ENCODE assay signal across 19 cellular contexts in the genomic region with DNA sequence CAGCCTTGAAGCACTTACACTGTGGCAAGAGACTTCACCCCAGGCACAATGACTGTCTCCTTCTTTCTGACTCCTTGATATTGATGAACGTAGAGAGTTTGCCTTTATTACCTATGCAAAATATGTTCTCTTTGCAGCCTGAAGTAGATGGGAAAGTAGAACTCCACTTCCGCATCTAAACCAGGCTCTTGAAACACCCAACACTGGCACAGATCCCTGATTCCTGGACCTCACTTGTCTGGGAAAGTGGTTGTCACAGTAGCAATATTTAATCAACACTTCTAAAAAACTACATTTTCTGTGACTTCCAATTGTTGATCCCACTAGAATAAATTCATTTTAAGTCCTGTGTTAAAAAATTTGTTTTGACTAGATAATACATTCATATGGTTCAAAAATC.
DNase-seq lines count a peak whose midpoint lies in the region; ATAC-seq and TF ChIP-seq lines count a peak whose summit lies in the region.
"Had no signal": no experiment of that assay in that cellular context is flagged by ENCODE, and none has a peak within 500 bp of the region (broad histone marks: within the 10 kb centered on the region; RNA-seq: fewer than 3 reads in every experiment).

No MANE protein-coding gene starts in this region.

- TF ChIP-seq POLR2A in suprapubic skin (IDR thresholded peaks at IDR 0.05): no peak

- peaks cover 1% of the 10 kb centered on the region for H3K36me3 Mint-ChIP-seq in activated CD4-positive, alpha-beta T cell treated with anti-CD3 and anti-CD28 coated beads, Interleukin-2, amount 10 ng/mL, durations not matched to agents 24 days and 14 days (ENCODE audit: low read depth)
- H3K36me3 Mint-ChIP-seq in memory B cell: peaks cover 9% of the 10 kb centered on the region

- H3K27me3 Mint-ChIP-seq in activated CD4-positive, alpha-beta T cell treated with anti-CD3 and anti-CD28 coated beads, Interleukin-2, amount 10 ng/mL, durations not matched to agents 24 days and 14 days: no peaks in the 10 kb centered on the region
- no peaks in the 10 kb centered on the region for H3K27me3 Mint-ChIP-seq in memory B cell
- H3K27me3 Mint-ChIP-seq: CD4-positive, alpha-beta T cell; IgD-negative memory B cell had no signal

- TF ChIP-seq CTCF in upper lobe of right lung (IDR thresholded peaks at IDR 0.05) (no peak), suprapubic skin (IDR thresholded peaks at IDR 0.05) (no peak)

- no peaks in the 10 kb centered on the region for H3K4me1 Mint-ChIP-seq in activated CD4-positive, alpha-beta T cell treated with anti-CD3 and anti-CD28 coated beads, Interleukin-2, amount 10 ng/mL, durations not matched to agents 24 days and 14 days
- H3K4me1 Mint-ChIP-seq in memory B cell: peaks cover 5% of the 10 kb centered on the region

- no peak overlapping the region for H3K27ac Mint-ChIP-seq in activated CD4-positive, alpha-beta T cell treated with anti-CD3 and anti-CD28 coated beads, Interleukin-2, amount 10 ng/mL, durations not matched to agents 24 days and 14 days
- peak overlapping the region; percentile 35 for H3K27ac Mint-ChIP-seq in memory B cell
- H3K27ac Mint-ChIP-seq: CD4-positive, alpha-beta T cell; HFFc6 had no signal

- ATAC-seq in memory B cell (ENCODE audit: low read depth) (no peak), upper lobe of right lung (peak; percentile 43), HG03045 (IDR thresholded peaks at IDR 0.05; ENCODE audit: unreplicated experiment) (no peak)
- ATAC-seq: GM12878 had no signal

- no peaks in the 10 kb centered on the region for H3K9me3 ChIP-seq in upper lobe of right lung
- H3K9me3 ChIP-seq in suprapubic skin: no peaks in the 10 kb centered on the region
- H3K9me3 ChIP-seq: BLaER1 treated with 17β-estradiol and CSF1 and Interleukin-3, amounts not matched to agents 10 nM and 100 nM had no signal

- peak overlapping the region; percentile 9 for H3K27ac ChIP-seq in caudate nucleus (ENCODE audit: low read depth, low read length)
- H3K27ac ChIP-seq in upper lobe of right lung: no peak overlapping the region
- no peak overlapping the region for H3K27ac ChIP-seq in suprapubic skin
- H3K27ac ChIP-seq: BLaER1 treated with 17β-estradiol and CSF1 and Interleukin-3, amounts not matched to agents 10 nM and 100 nM had no signal

- TF ChIP-seq EP300 in suprapubic skin (IDR thresholded peaks at IDR 0.05): no peak

- H3K4me3 ChIP-seq in upper lobe of right lung: no peak overlapping the region
- no peak overlapping the region for H3K4me3 ChIP-seq in suprapubic skin
- H3K4me3 ChIP-seq: BLaER1 treated with 17β-estradiol and CSF1 and Interleukin-3, amounts not matched to agents 10 nM and 100 nM; GM12878 had no signal

- H3K4me3 Mint-ChIP-seq in activated CD4-positive, alpha-beta T cell treated with anti-CD3 and anti-CD28 coated beads, Interleukin-2, amount 10 ng/mL, durations not matched to agents 24 days and 14 days: no peak overlapping the region
- H3K4me3 Mint-ChIP-seq in memory B cell: no peak overlapping the region
- H3K4me3 Mint-ChIP-seq: CD4-positive, alpha-beta T cell; HFFc6; IgD-negative memory B cell had no signal

- intact Hi-C loops in activated CD4-positive, alpha-beta T cell treated with anti-CD3 and anti-CD28 coated beads, Interleukin-2, amount 10 ng/mL, durations not matched to agents 24 days and 14 days (cut with micrococcal nuclease): no loop called here
- intact Hi-C loops in upper lobe of right lung (cut with DNase I): no loop called here

- H3K27me3 ChIP-seq in upper lobe of right lung (no peaks in the 10 kb centered on the region), suprapubic skin (no peaks in the 10 kb centered on the region)
- H3K27me3 ChIP-seq: BLaER1 treated with 17β-estradiol and CSF1 and Interleukin-3, amounts not matched to agents 10 nM and 100 nM had no signal

- H3K36me3 ChIP-seq in upper lobe of right lung (no peaks in the 10 kb centered on the region), suprapubic skin (no peaks in the 10 kb centered on the region)

- H3K4me1 ChIP-seq in upper lobe of right lung (no peaks in the 10 kb centered on the region), suprapubic skin (no peaks in the 10 kb centered on the region)

- no peaks in the 10 kb centered on the region for H3K9me3 Mint-ChIP-seq in activated CD4-positive, alpha-beta T cell treated with anti-CD3 and anti-CD28 coated beads, Interleukin-2, amount 10 ng/mL, durations not matched to agents 24 days and 14 days
- H3K9me3 Mint-ChIP-seq in memory B cell: no peaks in the 10 kb centered on the region
- H3K9me3 Mint-ChIP-seq: CD4-positive, alpha-beta T cell; HFFc6; IgD-negative memory B cell had no signal

- 96% methylated on average over 2 of the region's 2 CpGs for WGBS in suprapubic skin

- DNase-seq in activated CD4-positive, alpha-beta T cell treated with anti-CD3 and anti-CD28 coated beads, Interleukin-2, amount 10 ng/mL, durations not matched to agents 24 days and 14 days: peak; percentile 41
- DNase-seq in activated CD4-positive, alpha-beta T cell treated with anti-CD3 and anti-CD28 coated beads, Interleukin-2, amount 50 U/mL, for 4 hours: no peak
- no peak for DNase-seq in caudate nucleus (lab: John Stamatoyannopoulos, UW)
- DNase-seq in memory B cell (ENCODE audit: low spot score in 2 of 2): no peak
- no peak for DNase-seq in upper lobe of right lung
- no peak for DNase-seq in suprapubic skin (ENCODE audit: low spot score in 2 of 2)
- DNase-seq in kidney glomerular epithelial cell (lab: John Stamatoyannopoulos, UW): no peak
- DNase-seq: 8988T; AML-193; Calu3; CD4-positive, alpha-beta T cell; DMS 273 treated with DMSO at 0.1 percent for 48 hours; GOT3; HCEC 1CT; HFFc6 had no signal
